ENCODE assay signal across 17 cellular contexts in the genomic region with DNA sequence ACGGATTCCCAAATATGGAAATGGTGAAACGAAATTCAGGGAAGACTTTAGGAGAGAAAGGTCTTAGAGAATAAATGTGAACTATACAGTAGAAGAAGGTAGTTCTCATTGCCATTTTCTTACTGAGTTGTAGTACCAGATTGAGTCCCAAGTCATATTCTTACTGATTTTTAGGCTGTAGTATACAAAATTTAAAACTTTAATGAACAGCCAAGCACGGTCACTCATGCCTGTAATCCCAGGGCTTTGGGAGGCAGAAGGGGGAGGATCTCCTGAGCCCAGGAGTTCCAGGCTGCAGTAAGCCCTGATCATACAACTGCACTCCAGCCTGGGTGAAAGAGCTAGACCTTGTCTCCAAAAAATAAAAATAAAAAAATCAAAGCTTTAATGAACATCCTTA.
DNase-seq lines count a peak whose midpoint lies in the region; TF ChIP-seq lines count a peak whose summit lies in the region.
"Had no signal": no experiment of that assay in that cellular context is flagged by ENCODE, and none has a peak within 500 bp of the region (broad histone marks: within the 10 kb centered on the region; RNA-seq: fewer than 3 reads in every experiment).

No MANE protein-coding gene starts in this region.

- peak; percentile 39 for DNase-seq in NCI-H82 (lab: John Stamatoyannopoulos, UW)
- DNase-seq in NCI-H82 treated with DMSO at 0.1 percent for 48 hours (lab: John Stamatoyannopoulos, UW; ENCODE audit: unreplicated experiment), result no peak
- DNase-seq in WERI-Rb-1, result peak; percentile 20
- no peak for DNase-seq in SKM-1 treated with dmso at 0.1 percent for 144 hours (lab: John Stamatoyannopoulos, UW; ENCODE audit: unreplicated experiment)
- DNase-seq in caudate nucleus (lab: John Stamatoyannopoulos, UW), result no peak
- no peak for DNase-seq in activated CD8-positive, alpha-beta memory T cell treated with anti-CD3 and anti-CD28 coated beads, Interleukin-2, amount 50 U/mL, for 48 hours
- DNase-seq: AML-193; Caco-2; CD4-positive, alpha-beta T cell; GM23248 had no signal

- no peaks in the 10 kb centered on the region for H3K4me1 ChIP-seq in HEK293 (ENCODE audit: control insufficient read depth, insufficient read depth, low read length)
- H3K4me1 ChIP-seq: Caco-2 had no signal

- no peaks in the 10 kb centered on the region for H3K27me3 Mint-ChIP-seq in nephron (ENCODE audit: low read depth)
- H3K27me3 Mint-ChIP-seq: CD4-positive, alpha-beta T cell had no signal

- TF ChIP-seq CTCF in HEK293 (tag by site-specific recombination; IDR thresholded peaks at IDR 0.05) (no peak), WERI-Rb-1 (IDR thresholded peaks at IDR 0.05; ENCODE audit: low read depth, low read length) (no peak), nephron (IDR thresholded peaks at IDR 0.05; ENCODE audit: unreplicated experiment in 3 of 3) (no peak)

- no peaks in the 10 kb centered on the region for H3K9me3 Mint-ChIP-seq in nephron
- H3K9me3 Mint-ChIP-seq: CD4-positive, alpha-beta T cell had no signal

- CTCF ChIA-PET in HEK293 (lab: Yijun Ruan, JAX), result interaction anchor here (1.0 kb wide), 1 partner anchor 207 kb away, joined by 3 read pairs; no protein-coding TSS in a partner anchor

- H3K9me3 ChIP-seq in HEK293 (ENCODE audit: control insufficient read depth, insufficient read depth, low read depth, low read length) (no peaks in the 10 kb centered on the region), WERI-Rb-1 (ENCODE audit: severe bottlenecking) (no peaks in the 10 kb centered on the region)
- H3K9me3 ChIP-seq: A549, Caco-2, HAP-1 had no signal

- H3K4me1 Mint-ChIP-seq in nephron, result peaks cover 29% of the 10 kb centered on the region

- no peak overlapping the region for H3K27ac Mint-ChIP-seq in nephron

- H3K4me3 ChIP-seq in HEK293 (ENCODE audit: low read depth, low read length) (no peak overlapping the region), WERI-Rb-1 (ENCODE audit: low read depth, low read length) (no peak overlapping the region)
- H3K4me3 ChIP-seq: A549, GM23248, HAP-1 had no signal

- peaks cover 22% of the 10 kb centered on the region for H3K36me3 Mint-ChIP-seq in nephron (ENCODE audit: low read depth)

- H3K36me3 ChIP-seq in HEK293 (ENCODE audit: control insufficient read depth in 2 of 2, insufficient read depth in 1 of 2, low read length in 2 of 2) (peaks cover 5 to 31% of the 10 kb centered on the region in 2 experiments; a peak in 2 of 3 replicates), WERI-Rb-1 (no peaks in the 10 kb centered on the region)

- POLR2A ChIA-PET in HEK293 (lab: Yijun Ruan, JAX), result no interaction called here

- no peaks in the 10 kb centered on the region for H3K27me3 ChIP-seq in WERI-Rb-1 (ENCODE audit: insufficient read depth, low read depth, severe bottlenecking)

- H3K4me3 Mint-ChIP-seq in nephron, result peak overlapping the region in 2 of 3 experiments; percentile 61 to 78

- no peak overlapping the region for H3K27ac ChIP-seq in HEK293 (ENCODE audit: extremely low read depth, low read depth, low read length)
- H3K27ac ChIP-seq in WERI-Rb-1, result no peak overlapping the region
- no peak overlapping the region for H3K27ac ChIP-seq in caudate nucleus (ENCODE audit: low read depth, low read length)
- H3K27ac ChIP-seq: 22Rv1, A549, C4-2B, GM23248, HL-60 had no signal

TF ChIP-seq in HEK293, 187 proteins besides CTCF, POLR2A, EP300 and RAD21:
- no peak for TF ChIP-seq ZNF292 (tag by site-specific recombination; IDR thresholded peaks at IDR 0.05; ENCODE audit: borderline replicate concordance, low read depth)
- 0 out of 2 replicates have a peak, but pooled peaks have one; percentile 15 for TF ChIP-seq ZBTB17 (tag by site-specific recombination; IDR thresholded peaks at IDR 0.05)

Comparison
In these comparisons a context has a peak if more than half of its experiments do, and no peak if none do; other contexts are left out.
1. DNase-seq: peak in NCI-H82 (single experiment) and WERI-Rb-1 (single experiment); none in NCI-H82 treated with DMSO at 0.1 percent for 48 hours (single experiment), SKM-1 treated with dmso at 0.1 percent for 144 hours (single experiment), caudate nucleus (0 of 61) and activated CD8-positive, alpha-beta memory T cell treated with anti-CD3 and anti-CD28 coated beads, Interleukin-2, amount 50 U/mL, for 48 hours (single experiment).